In the genomic region with DNA sequence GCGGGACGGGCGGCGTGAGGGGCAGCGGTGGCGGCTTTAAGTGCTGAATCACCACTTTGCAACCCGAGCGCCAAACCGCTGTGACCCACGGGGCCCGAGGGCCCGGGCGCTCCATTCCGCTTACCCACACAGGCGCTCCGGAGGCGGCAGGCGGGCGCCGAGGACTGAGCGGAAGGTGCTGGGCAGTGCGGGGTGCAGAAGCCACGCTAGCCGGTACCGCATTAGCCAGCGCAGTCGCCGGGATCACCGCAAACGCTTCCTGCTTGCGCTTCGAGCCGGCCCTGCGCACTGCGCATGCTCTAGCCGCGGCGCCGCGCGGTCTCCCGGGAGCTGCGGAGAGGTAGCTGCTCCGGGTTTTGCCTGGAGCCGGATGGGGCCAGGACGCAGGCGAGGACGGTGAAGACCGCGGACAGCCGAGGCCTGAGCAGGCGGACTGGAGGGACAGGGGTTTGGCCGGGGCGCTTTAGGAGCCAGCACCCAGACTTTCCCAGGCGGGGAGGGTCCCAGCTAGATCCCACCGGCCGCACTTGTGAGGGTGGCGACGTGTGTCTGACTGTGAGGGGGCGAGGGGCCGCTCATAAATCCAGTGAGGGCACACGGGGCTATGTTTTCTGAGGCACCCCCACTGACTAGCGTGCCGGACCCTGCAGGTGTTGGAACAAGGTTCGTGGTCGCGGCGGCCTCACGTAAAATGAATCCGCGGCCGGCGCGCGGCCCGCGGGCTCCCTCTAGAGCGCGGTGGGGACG, we compare ENCODE assay signal across 8 cellular contexts. TPM values are rescaled to one million over a fixed set of nuclear protein-coding genes. Genes with fewer than 3 reads are reported as not detected.
A peak's percentile ranks its signal among the peaks of the same experiment; 100 is the strongest.
DNase-seq lines count a peak whose midpoint lies in the region; ATAC-seq and TF ChIP-seq lines count a peak whose summit lies in the region.

A gene (minus strand): TSS at position 296 of the 747 bp plus-strand sequence. CDS start 74 bp downstream, at position 222.

- peak; percentile 14 for DNase-seq in NCI-H2107 (lab: John Stamatoyannopoulos, UW)
- DNase-seq in NCI-H2107 treated with DMSO at 0.1 percent for 48 hours (lab: John Stamatoyannopoulos, UW; ENCODE audit: unreplicated experiment), result no peak
- peak; percentile 38 for DNase-seq in NCI-H1694 (lab: John Stamatoyannopoulos, UW)
- DNase-seq in UCSD-AML1 (lab: John Stamatoyannopoulos, UW; ENCODE audit: unreplicated experiment), result peak; percentile 89
- DNase-seq in brain microvascular endothelial cell, result peak; percentile 74

- H3K36me3 ChIP-seq in brain microvascular endothelial cell (replicated peaks) (no peaks in the 10 kb centered on the region), iPS-18a (ENCODE audit: control insufficient read depth, low read depth, low read length) (no peaks in the 10 kb centered on the region), skeletal muscle satellite cell (ENCODE audit: insufficient read depth, low read length) (no peaks in the 10 kb centered on the region)

- H3K27ac ChIP-seq in brain microvascular endothelial cell (peak within 1 kb of the TSS; percentile 48), iPS-18a (ENCODE audit: low read length) (peak within 1 kb of the TSS; percentile 71)

- H3K9me3 ChIP-seq in iPS-18a (ENCODE audit: control insufficient read depth, low read depth, low read length) (no peaks in the 10 kb centered on the region), skeletal muscle satellite cell (replicated peaks; ENCODE audit: low read length) (no peaks in the 10 kb centered on the region)

- H3K4me2 ChIP-seq in skeletal muscle satellite cell (ENCODE audit: low read length), result peak within 1 kb of the TSS; percentile 97

- TF ChIP-seq CTCF in brain microvascular endothelial cell (IDR thresholded peaks at IDR 0.05; ENCODE audit: low read depth, low read length, missing control alignments), result peak; percentile 90

- H3K4me1 ChIP-seq in iPS-18a (ENCODE audit: control insufficient read depth, low read depth, low read length) (peaks cover 21% of the 10 kb centered on the region), skeletal muscle satellite cell (ENCODE audit: control insufficient read depth, insufficient read depth, low read length) (peaks cover 30% of the 10 kb centered on the region)

- H3K4me3 ChIP-seq in brain microvascular endothelial cell (ENCODE audit: low read depth, low read length) (peak within 1 kb of the TSS; percentile 81), iPS-18a (ENCODE audit: low read length) (peak within 1 kb of the TSS; percentile 73), skeletal muscle satellite cell (ENCODE audit: low read length) (peak within 1 kb of the TSS; percentile 96)

- H3K9ac ChIP-seq in iPS-18a (ENCODE audit: low read length) (peak within 1 kb of the TSS; percentile 87), skeletal muscle satellite cell (ENCODE audit: low read depth, low read length) (peak within 1 kb of the TSS; percentile 97)

- in situ Hi-C loops in brain microvascular endothelial cell (cut with HindIII; ENCODE audit: low pct_ligation_motif_present, low sequenced_read_pairs), result no loop called here

- ATAC-seq in HG02870 (IDR thresholded peaks at IDR 0.05; ENCODE audit: unreplicated experiment), result peak; percentile 65

- H3K27me3 ChIP-seq in brain microvascular endothelial cell (replicated peaks) (no peaks in the 10 kb centered on the region), iPS-18a (ENCODE audit: control insufficient read depth, insufficient read depth, low read length) (peaks cover 5% of the 10 kb centered on the region), skeletal muscle satellite cell (ENCODE audit: control insufficient read depth, insufficient read depth, low read length) (no peaks in the 10 kb centered on the region)

RNA-seq across cellular contexts. Expression of the gene that starts here (rescaled TPM):
- total RNA-seq in skeletal muscle satellite cell (2012; rRNA removed), result 19.4 and 25.9 TPM in 2 replicates
